15 cellular contexts compared by ENCODE assay signal in the genomic region with DNA sequence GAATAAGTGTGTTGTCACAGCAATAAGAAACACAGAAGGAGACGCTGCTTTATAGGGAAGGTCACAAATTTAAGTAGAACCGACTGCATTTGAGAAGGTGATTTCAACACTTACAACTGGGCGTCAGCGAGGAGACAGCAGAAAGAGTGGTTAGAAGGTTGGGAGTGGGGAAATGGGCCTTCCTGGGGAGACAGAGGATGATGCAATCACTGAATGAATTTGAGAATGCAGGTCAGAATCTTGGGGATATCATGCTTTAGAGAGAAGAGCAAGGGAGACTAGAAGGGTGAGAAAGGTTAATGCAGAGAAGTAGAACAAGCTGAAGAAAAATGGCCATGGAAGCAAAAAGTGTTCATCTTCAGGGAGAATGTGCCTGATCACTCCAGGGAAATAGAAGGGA.
DNase-seq lines count a peak whose midpoint lies in the region; TF ChIP-seq lines count a peak whose summit lies in the region.
"Had no signal": no experiment of that assay in that cellular context is flagged by ENCODE, and none has a peak within 500 bp of the region (broad histone marks: within the 10 kb centered on the region; RNA-seq: fewer than 3 reads in every experiment).

No MANE protein-coding gene starts in this region.

- no peaks in the 10 kb centered on the region for H3K4me1 ChIP-seq in H9 (ENCODE audit: insufficient read depth, low read length)
- H3K4me1 ChIP-seq in MM.1S (ENCODE audit: low read length) = no peaks in the 10 kb centered on the region
- H3K4me1 ChIP-seq in suprapubic skin = no peaks in the 10 kb centered on the region
- no peaks in the 10 kb centered on the region for H3K4me1 ChIP-seq in SK-N-SH (ENCODE audit: control insufficient read depth in 1 of 2, insufficient read depth in 2 of 2, low read depth in 1 of 2, low read length in 1 of 2)

- H3K27me3 ChIP-seq in H9 (ENCODE audit: insufficient read depth, low read length) = no peaks in the 10 kb centered on the region
- H3K27me3 ChIP-seq in MM.1S (replicated peaks; ENCODE audit: insufficient read depth, low read length) = no peaks in the 10 kb centered on the region
- no peaks in the 10 kb centered on the region for H3K27me3 ChIP-seq in suprapubic skin
- no peaks in the 10 kb centered on the region for H3K27me3 ChIP-seq in SK-N-SH (ENCODE audit: insufficient read depth)

- CTCF ChIA-PET in SK-N-SH (lab: Yijun Ruan, JAX) = no interaction called here

- no peak overlapping the region for H2AK5ac ChIP-seq in H9 (ENCODE audit: insufficient read length, low read length)

- H3K9me3 ChIP-seq in H9 (ENCODE audit: control insufficient read depth, low read depth, low read length) = peaks cover 5% of the 10 kb centered on the region
- no peaks in the 10 kb centered on the region for H3K9me3 ChIP-seq in MM.1S (replicated peaks; ENCODE audit: insufficient read depth, low read length)
- H3K9me3 ChIP-seq in suprapubic skin = peaks cover 7% of the 10 kb centered on the region
- H3K9me3 ChIP-seq in SK-N-SH = no peaks in the 10 kb centered on the region

- TF ChIP-seq RAD21 in SK-N-SH (IDR thresholded peaks at IDR 0.05; ENCODE audit: low read length) = no peak

- H3K4me3 ChIP-seq in MM.1S (ENCODE audit: low read length) (no peak overlapping the region), suprapubic skin (no peak overlapping the region), SK-N-SH (ENCODE audit: low read depth in 2 of 2, low read length in 1 of 2) (no peak overlapping the region)
- H3K4me3 ChIP-seq: GM23248 had no signal

- POLR2A ChIA-PET in SK-N-SH (lab: Yijun Ruan, JAX) = no interaction called here

- no peaks in the 10 kb centered on the region for H3K36me3 ChIP-seq in MM.1S (replicated peaks; ENCODE audit: insufficient read depth, low read length)
- no peaks in the 10 kb centered on the region for H3K36me3 ChIP-seq in suprapubic skin
- no peaks in the 10 kb centered on the region for H3K36me3 ChIP-seq in SK-N-SH (replicated peaks in 1 of 2; ENCODE audit: control insufficient read depth in 1 of 2, insufficient read depth in 2 of 2, low read length in 1 of 2)

- peak overlapping the region; percentile 32 for H2AFZ ChIP-seq in H9 (ENCODE audit: low read length)
- H2AFZ ChIP-seq in MM.1S (ENCODE audit: low read length) = 0 out of 2 replicates have a peak overlapping the region, but pooled peaks have one; percentile 11
- no peak overlapping the region for H2AFZ ChIP-seq in SK-N-SH (ENCODE audit: low read depth)
- H2AFZ ChIP-seq: GM23248 had no signal

- H3K14ac ChIP-seq in H9 (ENCODE audit: insufficient read depth, low read length) = no peak overlapping the region

- H3K27ac ChIP-seq in H9 (ENCODE audit: insufficient read length, low read depth, low read length) (no peak overlapping the region), MM.1S (ENCODE audit: low read length) (no peak overlapping the region), suprapubic skin (no peak overlapping the region), SK-N-SH (ENCODE audit: low read depth in 2 of 2, low read length in 1 of 2) (no peak overlapping the region)
- H3K27ac ChIP-seq: GM23248 had no signal

- no peak overlapping the region for H4K8ac ChIP-seq in H9 (replicated peaks; ENCODE audit: insufficient read length, low read depth, low read length)

- H3K18ac ChIP-seq in H9 (ENCODE audit: insufficient read length, low read depth, low read length) = no peak overlapping the region

- H2BK12ac ChIP-seq in H9 (ENCODE audit: insufficient read length, low read depth, low read length) = no peak overlapping the region

- H3K79me1 ChIP-seq in H9 (ENCODE audit: insufficient read depth, low read depth, low read length, poor library complexity, severe bottlenecking) = no peaks in the 10 kb centered on the region

- peaks cover 12 to 15% of the 10 kb centered on the region in 2 experiments for H3K9me3 Mint-ChIP-seq in H9

- TF ChIP-seq EP300 in suprapubic skin (IDR thresholded peaks at IDR 0.05) (no peak), SK-N-SH (IDR thresholded peaks at IDR 0.05; ENCODE audit: borderline replicate concordance in 1 of 2, low read depth in 1 of 2, low read length in 1 of 2) (no peak)

- H3K79me2 ChIP-seq in H9 (ENCODE audit: insufficient read depth, low read length) = no peaks in the 10 kb centered on the region
- H3K79me2 ChIP-seq in MM.1S (ENCODE audit: low read length) = no peaks in the 10 kb centered on the region
- H3K79me2 ChIP-seq in SK-N-SH (ENCODE audit: insufficient read depth) = no peaks in the 10 kb centered on the region

- DNase-seq in H9 (no peak), MM.1S (no peak), SKM-1 treated with dmso at 0.1 percent for 144 hours (lab: John Stamatoyannopoulos, UW; ENCODE audit: unreplicated experiment) (peak; percentile 11), suprapubic skin (ENCODE audit: low spot score in 2 of 2) (no peak), NCI-H1105 (lab: John Stamatoyannopoulos, UW) (no peak), SK-N-SH (no peak)
- DNase-seq: C1 segment of cervical spinal cord; Calu3; CD4-positive, alpha-beta memory T cell; COR-L47; DMS53; DMS79 treated with DMSO at 0.1 percent for 48 hours; GF-D8; GM23248; HCEC 1CT had no signal

- no peak overlapping the region for H3K23ac ChIP-seq in H9 (ENCODE audit: insufficient read length, low read depth, low read length)

- H3K9ac ChIP-seq in H9 (ENCODE audit: extremely low read depth, insufficient read length, low read length) (no peak overlapping the region), MM.1S (ENCODE audit: low read length) (no peak overlapping the region), SK-N-SH (no peak overlapping the region)
- H3K9ac ChIP-seq: GM23248 had no signal

- no peak overlapping the region for H4K5ac ChIP-seq in H9 (ENCODE audit: insufficient read length, low read depth, low read length)

- H3K4me2 ChIP-seq in H9 (ENCODE audit: insufficient read depth, insufficient read length, low read length) (no peak overlapping the region), MM.1S (ENCODE audit: low read depth, low read length) (no peak overlapping the region), SK-N-SH (no peak overlapping the region)

- no peak overlapping the region for H3K4me3 Mint-ChIP-seq in H9
- H3K4me3 Mint-ChIP-seq: CD4-positive, alpha-beta memory T cell had no signal

- no peak overlapping the region for H2BK15ac ChIP-seq in H9 (ENCODE audit: low read depth, low read length)

- H2BK20ac ChIP-seq in H9 (ENCODE audit: low read depth, low read length, poor library complexity, severe bottlenecking) = no peak overlapping the region

- no peak overlapping the region for H3T11ph ChIP-seq in H9 (ENCODE audit: low read length)

- no peak for TF ChIP-seq POLR2A in suprapubic skin (IDR thresholded peaks at IDR 0.05)

- peaks cover 10 to 15% (median 13%) of the 10 kb centered on the region in 3 experiments for H3K36me3 Mint-ChIP-seq in H9 (ENCODE audit: insufficient read depth in 1 of 3, low read depth in 3 of 3)
- H3K36me3 Mint-ChIP-seq: CD4-positive, alpha-beta memory T cell had no signal

- no peak overlapping the region; a peak in 1 of 7 replicates for H3K27ac Mint-ChIP-seq in H9
- H3K27ac Mint-ChIP-seq: CD4-positive, alpha-beta memory T cell had no signal

- H2BK120ac ChIP-seq in H9 (ENCODE audit: low read depth, low read length, poor library complexity, severe bottlenecking) = no peak overlapping the region

- H3K56ac ChIP-seq in H9 (ENCODE audit: insufficient read length, low read depth, low read length) = no peak overlapping the region

- H4K91ac ChIP-seq in H9 (ENCODE audit: insufficient read length, low read depth, low read length) = no peak overlapping the region

- H3K9me2 ChIP-seq in MM.1S (replicated peaks; ENCODE audit: insufficient read depth, low read length) = no peaks in the 10 kb centered on the region
- no peaks in the 10 kb centered on the region; the same call in 1 of the 2 replicates for H3K9me2 ChIP-seq in SK-N-SH

- no peaks in the 10 kb centered on the region for H3K23me2 ChIP-seq in H9 (ENCODE audit: insufficient read length, low read depth, low read length, poor library complexity, severe bottlenecking)

- no peak overlapping the region for H3K4ac ChIP-seq in H9 (ENCODE audit: low read depth, low read length)

- H3K27me3 Mint-ChIP-seq in H9 (ENCODE audit: low read depth) = no peaks in the 10 kb centered on the region
- H3K27me3 Mint-ChIP-seq: CD4-positive, alpha-beta memory T cell had no signal

- no peak overlapping the region for H2BK5ac ChIP-seq in H9 (ENCODE audit: insufficient read length, low read length)

- TF ChIP-seq CTCF in H9 (conservative IDR thresholded peaks at IDR 0.05) = no peak
- TF ChIP-seq CTCF in MM.1S (IDR thresholded peaks at IDR 0.05; ENCODE audit: low read length) = no peak
- TF ChIP-seq CTCF in suprapubic skin (IDR thresholded peaks at IDR 0.05) = no peak
- no peak for TF ChIP-seq CTCF in SK-N-SH (IDR thresholded peaks at IDR 0.05)

- no CpG with 5 or more reads among the region's 4 CpGs for WGBS in H9 (ENCODE audit: extremely low coverage, insufficient read length, low lambda C conversion rate)
- WGBS in suprapubic skin = 89% methylated on average over 4 of the region's 4 CpGs
- 19% methylated on average over 4 of the region's 4 CpGs for WGBS in SK-N-SH (ENCODE audit: low lambda C conversion rate)

- H3K4me1 Mint-ChIP-seq in H9 = no peaks in the 10 kb centered on the region
- H3K4me1 Mint-ChIP-seq: CD4-positive, alpha-beta memory T cell had no signal

- H4K20me1 ChIP-seq in H9 (ENCODE audit: control insufficient read depth, insufficient read depth, insufficient read length) = no peaks in the 10 kb centered on the region
- no peaks in the 10 kb centered on the region for H4K20me1 ChIP-seq in MM.1S (ENCODE audit: insufficient read depth, low read length)
- no peaks in the 10 kb centered on the region for H4K20me1 ChIP-seq in SK-N-SH (ENCODE audit: insufficient read depth)

- H3F3A ChIP-seq in MM.1S (ENCODE audit: insufficient read depth, low read length) = no peaks in the 10 kb centered on the region
- no peaks in the 10 kb centered on the region for H3F3A ChIP-seq in SK-N-SH (replicated peaks; ENCODE audit: insufficient read depth)

TF ChIP-seq in SK-N-SH, 30 proteins besides CTCF, POLR2A, EP300 and RAD21 (continues in another document):
- TF ChIP-seq SIN3A (IDR thresholded peaks at IDR 0.05; ENCODE audit: borderline replicate concordance, low read depth, low read length) = no peak
- TF ChIP-seq, protein P1, sequence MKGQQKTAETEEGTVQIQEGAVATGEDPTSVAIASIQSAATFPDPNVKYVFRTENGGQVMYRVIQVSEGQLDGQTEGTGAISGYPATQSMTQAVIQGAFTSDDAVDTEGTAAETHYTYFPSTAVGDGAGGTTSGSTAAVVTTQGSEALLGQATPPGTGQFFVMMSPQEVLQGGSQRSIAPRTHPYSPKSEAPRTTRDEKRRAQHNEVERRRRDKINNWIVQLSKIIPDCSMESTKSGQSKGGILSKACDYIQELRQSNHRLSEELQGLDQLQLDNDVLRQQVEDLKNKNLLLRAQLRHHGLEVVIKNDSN (IDR thresholded peaks at IDR 0.05; ENCODE audit: borderline replicate concordance, low read depth) = no peak
- no peak for TF ChIP-seq RCOR1 (IDR thresholded peaks at IDR 0.05; ENCODE audit: low read length)
- TF ChIP-seq GATA2 (CRISPR knock-in tag; IDR thresholded peaks at IDR 0.05) = no peak
- TF ChIP-seq MXI1 (IDR thresholded peaks at IDR 0.05; ENCODE audit: low read depth, low read length) = no peak
- TF ChIP-seq SMC3 (IDR thresholded peaks at IDR 0.05; ENCODE audit: low read depth, low read length) = no peak
- no peak for TF ChIP-seq FOSL2 (IDR thresholded peaks at IDR 0.05; ENCODE audit: borderline replicate concordance, low read depth)
- TF ChIP-seq RXRA (IDR thresholded peaks at IDR 0.05; ENCODE audit: borderline replicate concordance, low read depth) = no peak
